35 cellular contexts compared by ENCODE assay signal in genomic region chr2:8593239-8593638, GRCh38.
"Had no signal": no experiment of that assay in that cellular context is flagged by ENCODE, and none has a peak within 500 bp of the region (broad histone marks: within the 10 kb centered on the region; RNA-seq: fewer than 3 reads in every experiment).

No MANE protein-coding gene starts in this region.

- H3K9me3 ChIP-seq: adrenal gland, MG63 had no signal

- H3K36me3 ChIP-seq: adrenal gland, MG63, WERI-Rb-1 had no signal

- H3K4me3 ChIP-seq: adrenal gland, MG63, PC-9 had no signal

- H3K9me3 Mint-ChIP-seq: activated CD4-positive, alpha-beta memory T cell treated with anti-CD3 and anti-CD28 coated beads, Interleukin-2, amount 10 ng/mL, durations not matched to agents 7 days and 5 days; activated naive CD4-positive, alpha-beta T cell treated with anti-CD3 and anti-CD28 coated beads, Interleukin-2, amount 50 U/mL, for 24 hours; central memory CD8-positive, alpha-beta T cell had no signal

- H3K27ac ChIP-seq: adrenal gland, PC-9, RWPE1, WERI-Rb-1 had no signal

- H3K27ac Mint-ChIP-seq: activated CD4-positive, alpha-beta memory T cell treated with anti-CD3 and anti-CD28 coated beads, Interleukin-2, amount 10 ng/mL, durations not matched to agents 7 days and 5 days; activated CD8-positive, alpha-beta memory T cell treated with anti-CD3 and anti-CD28 coated beads, Interleukin-2, amount 10 ng/mL, durations not matched to agents 7 days and 5 days; activated naive CD4-positive, alpha-beta T cell treated with anti-CD3 and anti-CD28 coated beads, Interleukin-2, amount 50 U/mL, for 24 hours had no signal

- H3K27me3 ChIP-seq: adrenal gland, MG63 had no signal

- H3K4me3 Mint-ChIP-seq: activated CD4-positive, alpha-beta memory T cell treated with anti-CD3 and anti-CD28 coated beads, Interleukin-2, amount 10 ng/mL, durations not matched to agents 7 days and 5 days; activated CD8-positive, alpha-beta memory T cell treated with anti-CD3 and anti-CD28 coated beads, Interleukin-2, amount 10 ng/mL, durations not matched to agents 7 days and 5 days; activated naive CD4-positive, alpha-beta T cell treated with anti-CD3 and anti-CD28 coated beads, Interleukin-2, amount 50 U/mL, for 24 hours; brain; central memory CD8-positive, alpha-beta T cell; IgD-negative memory B cell had no signal

- H3K27me3 Mint-ChIP-seq: activated naive CD4-positive, alpha-beta T cell treated with anti-CD3 and anti-CD28 coated beads, Interleukin-2, amount 50 U/mL, for 24 hours; central memory CD8-positive, alpha-beta T cell had no signal

- H3K36me3 Mint-ChIP-seq: activated CD8-positive, alpha-beta memory T cell treated with anti-CD3 and anti-CD28 coated beads, Interleukin-2, amount 10 ng/mL, durations not matched to agents 7 days and 5 days; activated naive CD4-positive, alpha-beta T cell treated with anti-CD3 and anti-CD28 coated beads, Interleukin-2, amount 50 U/mL, for 24 hours; brain; IgD-negative memory B cell had no signal

- DNase-seq: activated CD4-positive, alpha-beta memory T cell treated with anti-CD3 and anti-CD28 coated beads, Interleukin-2, amount 10 ng/mL, durations not matched to agents 7 days and 5 days; activated CD4-positive, alpha-beta T cell treated with anti-CD3 and anti-CD28 coated beads for 1 hour; activated CD4-positive, alpha-beta T cell treated with anti-CD3 and anti-CD28 coated beads for 48 hours; activated CD4-positive, CD25-positive, alpha-beta regulatory T cell; activated CD8-positive, alpha-beta memory T cell treated with anti-CD3 and anti-CD28 coated beads for 24 hours; activated CD8-positive, alpha-beta memory T cell treated with anti-CD3 and anti-CD28 coated beads, Interleukin-2, amount 10 ng/mL, durations not matched to agents 7 days and 5 days; activated CD8-positive, alpha-beta memory T cell treated with anti-CD3 and anti-CD28 coated beads, Interleukin-2, amount 50 U/mL, for 48 hours; activated gamma-delta T cell; activated naive CD4-positive, alpha-beta T cell treated with Interleukin-2 at 50 U/mL for 16 hours; activated T-cell treated with anti-CD3 and anti-CD28 coated beads, Interleukin-2, amount 50 U/mL, for 48 hours; adrenal gland; anterior cingulate cortex; Kasumi-1; KG1; MG63; NCI-H1092 treated with DMSO at 0.1 percent for 48 hours; NCI-H1417 treated with DMSO at 0.1 percent for 48 hours; NCI-H187 treated with DMSO at 0.1 percent for 48 hours; NCI-H2081; NCI-H2171 treated with DMSO at 0.1 percent for 48 hours; NCI-H2227 treated with DMSO at 0.1 percent for 48 hours; NCI-H446; NCI-H510A treated with DMSO at 0.1 percent for 48 hours; NCI-H69; NCI-H82; PC-9; SW 1271; T-helper 1 cell; T-helper 9 cell; WERI-Rb-1 had no signal
